Comparison of ENCODE assay signal across 33 cellular contexts in the genomic region with DNA sequence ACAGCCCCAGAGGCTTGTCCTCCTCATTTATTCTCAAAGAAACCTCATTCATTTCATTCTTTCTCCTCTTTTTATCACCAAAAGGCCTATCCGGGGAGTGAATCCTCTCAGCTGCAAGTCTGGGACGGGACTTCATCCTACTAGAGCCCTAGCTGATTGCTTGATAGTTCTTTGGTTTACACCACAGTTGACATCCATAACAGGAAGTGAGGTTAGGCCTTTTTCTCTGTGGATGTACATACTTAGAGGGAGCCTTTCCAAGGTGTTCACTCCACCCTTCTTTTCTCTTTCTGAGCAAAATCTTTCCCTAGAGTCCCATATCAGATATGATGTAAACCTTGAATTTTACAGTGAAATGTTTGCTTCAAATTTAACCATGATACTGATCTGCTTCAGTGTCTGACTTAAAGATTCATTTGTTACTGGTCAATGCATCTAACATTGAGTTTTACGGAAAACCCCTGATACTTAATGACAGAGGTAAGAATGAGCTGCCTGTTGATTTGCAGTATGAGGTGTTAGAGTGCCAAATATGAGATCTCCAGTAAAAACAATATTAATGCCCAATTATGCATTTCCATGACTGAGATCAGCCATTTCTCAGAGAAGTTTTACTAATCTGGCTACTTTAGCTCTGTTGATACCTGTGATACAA. TPM values are rescaled to one million over a fixed set of nuclear protein-coding genes. Genes with fewer than 3 reads are reported as not detected.
"Had no signal": no experiment of that assay in that cellular context is flagged by ENCODE, and none has a peak within 500 bp of the region (broad histone marks: within the 10 kb centered on the region; RNA-seq: fewer than 3 reads in every experiment).

No MANE protein-coding gene starts in this region.

- DNase-seq: activated CD4-positive, alpha-beta memory T cell treated with anti-CD3 and anti-CD28 coated beads, Interleukin-2, amount 10 ng/mL, durations not matched to agents 7 days and 5 days; activated CD4-positive, alpha-beta T cell treated with anti-CD3 and anti-CD28 coated beads for 4 hours; activated CD4-positive, CD25-positive, alpha-beta regulatory T cell; activated effector memory CD4-positive, alpha-beta T cell treated with anti-CD3 and anti-CD28 coated beads, Interleukin-2, amount 50 U/mL, for 16 hours; activated T-cell treated with anti-CD3 and anti-CD28 coated beads, Interleukin-2, amount 50 U/mL, for 4 hours; adrenal gland; brain microvascular endothelial cell; caudate nucleus; effector memory CD4-positive, alpha-beta T cell; glutamatergic neuron; left ventricle myocardium inferior; posterior cingulate gyrus; small intestine; stimulated activated CD4-positive, alpha-beta T cell treated with anti-CD3 and anti-CD28 coated beads, Interleukin-2, amount 100 ng/mL, for 24 hours; T1000; testis; trophoblast cell; uterus had no signal

- ATAC-seq: activated T-cell treated with anti-CD3 and anti-CD28 coated beads, Interleukin-2, amount 50 U/mL, for 4 hours; esophagus mucosa; sciatic nerve; stimulated activated effector memory CD8-positive, alpha-beta T cell treated with anti-CD3 and anti-CD28 coated beads, Interleukin-12 subunit alpha, Interleukin-12 subunit beta, amount 100 ng/mL, for 72 hours had no signal

- H3K4me1 Mint-ChIP-seq: activated naive CD4-positive, alpha-beta T cell treated with anti-CD3 and anti-CD28 coated beads, Interleukin-2, amount 50 U/mL, for 24 hours; neural progenitor cell; stimulated activated effector memory CD8-positive, alpha-beta T cell treated with anti-CD3 and anti-CD28 coated beads, Interleukin-12 subunit alpha, Interleukin-12 subunit beta, amount 100 ng/mL, for 72 hours had no signal

- H3K27ac Mint-ChIP-seq: activated CD4-positive, alpha-beta memory T cell treated with anti-CD3 and anti-CD28 coated beads, Interleukin-2, amount 10 ng/mL, durations not matched to agents 7 days and 5 days; activated naive CD4-positive, alpha-beta T cell treated with anti-CD3 and anti-CD28 coated beads, Interleukin-2, amount 50 U/mL, for 24 hours; immature natural killer cell; neural progenitor cell; stimulated activated effector memory CD8-positive, alpha-beta T cell treated with anti-CD3 and anti-CD28 coated beads, Interleukin-12 subunit alpha, Interleukin-12 subunit beta, amount 100 ng/mL, for 72 hours had no signal

- H3K27me3 Mint-ChIP-seq: activated CD4-positive, alpha-beta memory T cell treated with anti-CD3 and anti-CD28 coated beads, Interleukin-2, amount 10 ng/mL, durations not matched to agents 7 days and 5 days; activated naive CD4-positive, alpha-beta T cell treated with anti-CD3 and anti-CD28 coated beads, Interleukin-2, amount 50 U/mL, for 24 hours had no signal

- H3K4me3 Mint-ChIP-seq: activated CD4-positive, alpha-beta memory T cell treated with anti-CD3 and anti-CD28 coated beads, Interleukin-2, amount 10 ng/mL, durations not matched to agents 7 days and 5 days; activated naive CD4-positive, alpha-beta T cell treated with anti-CD3 and anti-CD28 coated beads, Interleukin-2, amount 50 U/mL, for 24 hours; activated T-cell treated with anti-CD3 and anti-CD28 coated beads, Interleukin-2, amount 50 U/mL, for 4 hours; immature natural killer cell; naive thymus-derived CD8-positive, alpha-beta T cell; neural progenitor cell; stimulated activated effector memory CD8-positive, alpha-beta T cell treated with anti-CD3 and anti-CD28 coated beads, Interleukin-12 subunit alpha, Interleukin-12 subunit beta, amount 100 ng/mL, for 72 hours had no signal

- H3K9me3 Mint-ChIP-seq: activated CD4-positive, alpha-beta memory T cell treated with anti-CD3 and anti-CD28 coated beads, Interleukin-2, amount 10 ng/mL, durations not matched to agents 7 days and 5 days; activated naive CD4-positive, alpha-beta T cell treated with anti-CD3 and anti-CD28 coated beads, Interleukin-2, amount 50 U/mL, for 24 hours; activated T-cell treated with anti-CD3 and anti-CD28 coated beads, Interleukin-2, amount 50 U/mL, for 4 hours; neural progenitor cell; stimulated activated effector memory CD8-positive, alpha-beta T cell treated with anti-CD3 and anti-CD28 coated beads, Interleukin-12 subunit alpha, Interleukin-12 subunit beta, amount 100 ng/mL, for 72 hours had no signal

- H3K36me3 Mint-ChIP-seq: activated naive CD4-positive, alpha-beta T cell treated with anti-CD3 and anti-CD28 coated beads, Interleukin-2, amount 50 U/mL, for 24 hours; immature natural killer cell; neural progenitor cell; stimulated activated effector memory CD8-positive, alpha-beta T cell treated with anti-CD3 and anti-CD28 coated beads, Interleukin-12 subunit alpha, Interleukin-12 subunit beta, amount 100 ng/mL, for 72 hours had no signal

RNA-seq across cellular contexts. Expression of gene CXCL5, which starts 16.8 kb away (rescaled TPM):
- total RNA-seq: activated CD4-positive, alpha-beta memory T cell treated with anti-CD3 and anti-CD28 coated beads, Interleukin-2, amount 10 ng/mL, durations not matched to agents 7 days and 5 days; activated T-cell treated with anti-CD3 and anti-CD28 coated beads, Interleukin-2, amount 50 U/mL, for 4 hours; ascending aorta; frontal cortex; left ventricle myocardium inferior; naive thymus-derived CD8-positive, alpha-beta T cell; T-helper 1 cell treated with Interleukin-12 subunit alpha and Interleukin-12 subunit beta and Interleukin-4 antibody, amounts not matched to agents 30 ng/mL and 1 ng/mL, for 36 hours; uterus had no signal

RNA-seq across cellular contexts. Expression of gene CXCL3, which starts 23.2 kb away (rescaled TPM):
- total RNA-seq: activated CD4-positive, alpha-beta memory T cell treated with anti-CD3 and anti-CD28 coated beads, Interleukin-2, amount 10 ng/mL, durations not matched to agents 7 days and 5 days; ascending aorta; naive thymus-derived CD8-positive, alpha-beta T cell had no signal

RNA-seq across cellular contexts. Expression of gene PPBP, which starts 27.3 kb away (rescaled TPM):
- total RNA-seq: activated CD4-positive, alpha-beta memory T cell treated with anti-CD3 and anti-CD28 coated beads, Interleukin-2, amount 10 ng/mL, durations not matched to agents 7 days and 5 days; activated T-cell treated with anti-CD3 and anti-CD28 coated beads, Interleukin-2, amount 50 U/mL, for 4 hours; ascending aorta; dermis microvascular lymphatic vessel endothelial cell; lung microvascular endothelial cell; naive thymus-derived CD8-positive, alpha-beta T cell; renal cortical epithelial cell; T-helper 1 cell treated with Interleukin-12 subunit alpha and Interleukin-12 subunit beta and Interleukin-4 antibody, amounts not matched to agents 30 ng/mL and 1 ng/mL, for 36 hours; testis had no signal

RNA-seq across cellular contexts. Expression of gene PF4, which starts 33.4 kb away (rescaled TPM):
- total RNA-seq: activated CD4-positive, alpha-beta memory T cell treated with anti-CD3 and anti-CD28 coated beads, Interleukin-2, amount 10 ng/mL, durations not matched to agents 7 days and 5 days; activated T-cell treated with anti-CD3 and anti-CD28 coated beads, Interleukin-2, amount 50 U/mL, for 4 hours; dermis microvascular lymphatic vessel endothelial cell; esophagus mucosa; frontal cortex; hepatocyte; lung microvascular endothelial cell; naive thymus-derived CD8-positive, alpha-beta T cell; omental fat pad; T-helper 1 cell treated with Interleukin-12 subunit alpha and Interleukin-12 subunit beta and Interleukin-4 antibody, amounts not matched to agents 30 ng/mL and 1 ng/mL, for 36 hours; testis; uterus had no signal
